Comparison of ENCODE assay signal across 8 cellular contexts in the genomic region with DNA sequence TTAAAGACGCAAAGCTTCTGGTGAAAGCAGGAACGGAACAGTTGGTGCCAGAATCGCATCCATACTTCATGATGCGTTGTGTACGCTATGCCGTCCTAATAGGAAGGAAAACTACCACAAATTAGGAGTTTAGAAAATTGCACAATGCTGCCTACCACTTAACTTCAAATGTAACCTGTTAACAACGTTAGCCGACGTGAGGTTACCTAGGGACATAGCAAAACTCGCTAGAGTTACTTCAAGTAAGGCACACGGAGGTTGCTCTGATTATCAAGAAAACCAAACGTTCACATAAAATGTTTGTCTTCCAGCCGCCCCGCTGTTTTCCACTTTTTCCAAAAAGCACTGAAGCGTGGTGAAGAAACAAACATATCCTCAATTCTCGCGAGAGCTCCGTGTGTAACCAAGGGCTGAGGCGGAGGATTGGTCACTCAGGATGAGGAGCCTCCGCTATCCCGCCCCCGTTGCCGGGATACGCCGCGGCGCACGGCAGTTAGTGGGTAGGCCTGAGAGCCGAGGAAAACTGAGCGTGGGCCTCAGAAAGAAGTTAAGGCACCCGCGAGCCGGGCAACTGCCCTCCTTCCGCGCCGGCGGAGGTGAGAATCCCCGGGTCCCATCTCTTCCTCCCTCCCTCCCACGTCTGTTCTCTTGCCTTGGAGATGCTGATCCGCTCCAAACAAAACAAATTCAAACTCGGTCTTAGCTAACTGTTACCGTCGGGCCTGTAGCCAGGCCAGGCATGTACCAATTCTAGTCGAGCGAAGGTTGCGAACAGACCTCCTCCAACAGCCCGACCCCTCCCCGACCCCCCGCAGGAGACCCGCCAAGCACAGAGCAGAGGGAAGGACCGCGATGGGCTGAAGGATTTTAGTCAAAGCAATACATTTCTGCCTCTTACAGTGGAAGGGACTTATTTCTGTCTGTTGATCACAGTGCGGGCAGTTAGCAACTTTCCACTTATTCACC. TPM values are rescaled to one million over a fixed set of nuclear protein-coding genes. Genes with fewer than 3 reads are reported as not detected.
A peak's percentile ranks its signal among the peaks of the same experiment; 100 is the strongest.
DNase-seq lines count a peak whose midpoint lies in the region; ATAC-seq, FAIRE-seq and TF ChIP-seq lines count a peak whose summit lies in the region.

IFT74 (plus strand) TSS at position 492 of the 966 bp plus-strand sequence. CDS start 5,556 bp downstream, outside the sequence.

- dilution Hi-C loops in endothelial cell of umbilical vein (cut with MboI; ENCODE audit: extremely low pct_ligation_motif_present, low sequenced_read_pairs) = no loop called here

- H3K4me3 ChIP-seq in Caco-2 (ENCODE audit: low read depth, low read length) = peak within 1 kb of the TSS; percentile 50
- H3K4me3 ChIP-seq in OCI-LY1 (ENCODE audit: low read depth, low read length, poor library complexity, severe bottlenecking) = peak within 1 kb of the TSS; percentile 73
- peak within 1 kb of the TSS; percentile 46 to 85 (median 68) for H3K4me3 ChIP-seq in endothelial cell of umbilical vein (replicated peaks in 1 of 3; ENCODE audit: insufficient read depth in 1 of 3, low read depth in 1 of 3, low read length in 3 of 3)

- TF ChIP-seq CTCF in Caco-2 (IDR thresholded peaks at IDR 0.05; ENCODE audit: insufficient read depth in 1 of 2, low read depth in 1 of 2, low read length in 1 of 2, severe bottlenecking in 1 of 2, unreplicated experiment in 1 of 2) = no peak
- no peak for TF ChIP-seq CTCF in OCI-LY1 (IDR thresholded peaks at IDR 0.05; ENCODE audit: low read length)
- TF ChIP-seq CTCF in endothelial cell of umbilical vein (IDR thresholded peaks at IDR 0.05; ENCODE audit: extremely low read depth in 1 of 2, insufficient read depth in 1 of 2, low read depth in 1 of 2, low read length in 2 of 2) = no peak
- no peak for TF ChIP-seq CTCF in mesothelial cell of epicardium (IDR thresholded peaks at IDR 0.05; ENCODE audit: unreplicated experiment)

- TF ChIP-seq POLR2A in endothelial cell of umbilical vein (IDR thresholded peaks at IDR 0.05; ENCODE audit: low read depth, low read length) = peak; percentile 81

- H3K9me3 ChIP-seq in Caco-2 (no peaks in the 10 kb centered on the region), OCI-LY1 (ENCODE audit: low read length) (no peaks in the 10 kb centered on the region), endothelial cell of umbilical vein (replicated peaks; ENCODE audit: control insufficient read depth, insufficient read depth, low read length) (no peaks in the 10 kb centered on the region)

- no peaks in the 10 kb centered on the region for H3K27me3 Mint-ChIP-seq in Caco-2 (ENCODE audit: insufficient read depth, unreplicated experiment)
- H3K27me3 Mint-ChIP-seq in mesothelial cell of epicardium (ENCODE audit: low read depth) = no peaks in the 10 kb centered on the region

- intact Hi-C loops in Caco-2 (cut with micrococcal nuclease; ENCODE audit: unreplicated experiment) = loop anchor here (1.0 kb wide), 1 partner anchor 9 kb away; the partner anchor contains the start of gene PLAA
- intact Hi-C loops in endothelial cell of umbilical vein (cut with micrococcal nuclease) = loop anchor here (1.0 to 5.0 kb wide), 4 partner anchors 9 to 1094 kb away; partner anchors contain the start of genes CAAP1 and PLAA

- H3F3A ChIP-seq in OCI-LY1 (ENCODE audit: insufficient read depth, low read length) = no peaks in the 10 kb centered on the region

- H3K4me1 Mint-ChIP-seq in Caco-2 (ENCODE audit: low read depth, unreplicated experiment) = no peaks in the 10 kb centered on the region
- H3K4me1 Mint-ChIP-seq in mesothelial cell of epicardium = peaks cover 20% of the 10 kb centered on the region

- CTCF ChIA-PET in Caco-2 (lab: Charles Lee) (no interaction called here), endothelial cell of umbilical vein (lab: Charles Lee) (interaction anchor here (0.6 to 1.1 kb wide), 4 partner anchors 9 to 321 kb away, joined by 3 to 6 read pairs (median 4); partner anchors contain the start of gene PLAA)

- peak within 1 kb of the TSS; percentile 72 for H3K4me3 Mint-ChIP-seq in Caco-2 (ENCODE audit: unreplicated experiment)
- peak within 1 kb of the TSS; percentile 90 for H3K4me3 Mint-ChIP-seq in mesothelial cell of epicardium

- peak; percentile 99 for ATAC-seq in GM21381 (IDR thresholded peaks at IDR 0.05; ENCODE audit: unreplicated experiment)

- H3K36me3 ChIP-seq in Caco-2 (ENCODE audit: control insufficient read depth, insufficient read depth, low read length) (no peaks in the 10 kb centered on the region), OCI-LY1 (ENCODE audit: insufficient read depth, low read length) (no peaks in the 10 kb centered on the region), endothelial cell of umbilical vein (ENCODE audit: control insufficient read depth in 2 of 2, extremely low read depth in 1 of 2, insufficient read depth in 2 of 2, low read length in 2 of 2) (no peaks in the 10 kb centered on the region)

- H2AFZ ChIP-seq in OCI-LY1 (ENCODE audit: low read length) = peak within 1 kb of the TSS; percentile 54
- H2AFZ ChIP-seq in endothelial cell of umbilical vein (ENCODE audit: low read depth, low read length) = peak within 1 kb of the TSS; percentile 98

- H3K36me3 Mint-ChIP-seq in Caco-2 (ENCODE audit: insufficient read depth, unreplicated experiment) = no peaks in the 10 kb centered on the region
- peaks cover 2% of the 10 kb centered on the region for H3K36me3 Mint-ChIP-seq in mesothelial cell of epicardium

- H4K20me1 ChIP-seq in OCI-LY1 (ENCODE audit: insufficient read depth, low read length) (no peaks in the 10 kb centered on the region), endothelial cell of umbilical vein (replicated peaks; ENCODE audit: control insufficient read depth, extremely low read depth, insufficient read depth, low read length) (no peaks in the 10 kb centered on the region)

- H3K79me2 ChIP-seq in OCI-LY1 (ENCODE audit: insufficient read depth, low read length) (no peaks in the 10 kb centered on the region), endothelial cell of umbilical vein (ENCODE audit: control insufficient read depth, insufficient read depth, low read length) (no peaks in the 10 kb centered on the region)

- FAIRE-seq in HTR-8/SVneo (lab: Jason Lieb, UNC) (no peak), endothelial cell of umbilical vein (lab: Jason Lieb, UNC) (peak; percentile 98)

- H3K4me2 ChIP-seq in OCI-LY1 (ENCODE audit: low read length) (peak within 1 kb of the TSS; percentile 81), endothelial cell of umbilical vein (ENCODE audit: insufficient read depth, low read length) (peak within 1 kb of the TSS; percentile 83)

- no peaks in the 10 kb centered on the region for H3K27me3 ChIP-seq in Caco-2 (replicated peaks; ENCODE audit: control insufficient read depth, insufficient read depth, low read length)
- H3K27me3 ChIP-seq in OCI-LY1 (ENCODE audit: insufficient read depth, low read length) = no peaks in the 10 kb centered on the region
- H3K27me3 ChIP-seq in endothelial cell of umbilical vein (ENCODE audit: control insufficient read depth in 2 of 2, insufficient read depth in 2 of 2, low read length in 2 of 2) = no peaks in the 10 kb centered on the region

- H3K9me3 Mint-ChIP-seq in Caco-2 (ENCODE audit: unreplicated experiment) = no peaks in the 10 kb centered on the region
- no peaks in the 10 kb centered on the region for H3K9me3 Mint-ChIP-seq in mesothelial cell of epicardium

- no peaks in the 10 kb centered on the region for H3K9me1 ChIP-seq in endothelial cell of umbilical vein (replicated peaks; ENCODE audit: control insufficient read depth, extremely low read depth, insufficient read depth, low read length)

- H3K4me1 ChIP-seq in Caco-2 (no peaks in the 10 kb centered on the region), OCI-LY1 (ENCODE audit: insufficient read depth, low read length, severe bottlenecking) (peaks cover 29% of the 10 kb centered on the region), endothelial cell of umbilical vein (ENCODE audit: control insufficient read depth, extremely low read depth, insufficient read depth, low read length) (peaks cover 14% of the 10 kb centered on the region)

- H3K27ac Mint-ChIP-seq in Caco-2 (ENCODE audit: unreplicated experiment) = peak within 1 kb of the TSS; percentile 75
- H3K27ac Mint-ChIP-seq in mesothelial cell of epicardium = peak within 1 kb of the TSS; percentile 99

- BruUV-seq in Caco-2 (replicated peaks; lab: Mats Ljungman, UMichigan) = TSS peak; percentile 56
- BruUV-seq in endothelial cell of umbilical vein (replicated peaks; lab: Mats Ljungman, UMichigan) = TSS peak; percentile 94

- DNase-seq in Caco-2 (peak; percentile 86 to 90), HTR-8/SVneo (ENCODE audit: insufficient read length, low spot score) (peak; percentile 94), activated T-cell treated with anti-CD3 and anti-CD28 coated beads for 1 hour (ENCODE audit: low read depth) (peak; percentile 86), endothelial cell of umbilical vein (ENCODE audit: low read depth, low spot score) (peak; percentile 98), mesothelial cell of epicardium (ENCODE audit: low spot score in 2 of 2, unreplicated experiment in 2 of 2) (peak; percentile 92 to 94)
- DNase-seq in stimulated activated CD8-positive, alpha-beta memory T cell treated with anti-CD3 and anti-CD28 coated beads, Interleukin-15, amount 100 ng/mL, for 4 hours (ENCODE audit: low read depth in 2 of 2) = peak; percentile 86 to 92

- peak within 1 kb of the TSS; percentile 61 for H3K27ac ChIP-seq in OCI-LY1 (ENCODE audit: low read depth, low read length, poor library complexity, severe bottlenecking)
- peak within 1 kb of the TSS; percentile 76 for H3K27ac ChIP-seq in endothelial cell of umbilical vein (ENCODE audit: insufficient read depth, low read depth, low read length)

- POLR2A ChIA-PET in Caco-2 (lab: Charles Lee) (interaction anchor here (1.0 kb wide), 1 partner anchor 9 kb away, joined by 5 read pairs; the partner anchor contains the start of gene PLAA), endothelial cell of umbilical vein (lab: Charles Lee) (interaction anchor here (0.5 to 1.4 kb wide), 3 partner anchors 9 to 156 kb away, joined by 4 to 15 read pairs (median 6); partner anchors contain the start of gene PLAA)

- H3K9ac ChIP-seq in OCI-LY1 (ENCODE audit: low read length) (peak within 1 kb of the TSS; percentile 76), endothelial cell of umbilical vein (replicated peaks; ENCODE audit: extremely low read depth, insufficient read depth, low read length) (peak within 1 kb of the TSS; percentile 81)

- H3K9me2 ChIP-seq in OCI-LY1 (ENCODE audit: low read depth, low read length) = no peaks in the 10 kb centered on the region

RNA-seq across cellular contexts. Expression of gene IFT74, which starts in this region (rescaled TPM):
- total RNA-seq in Caco-2 (2022) (3.6 and 3.7 TPM in 2 replicates), endothelial cell of umbilical vein (7.8 and 10.8 TPM in 2 replicates), mesothelial cell of epicardium (21.8 to 22.1 TPM (median 22.1 TPM) in 3 replicates)
- polyA plus RNA-seq in endothelial cell of umbilical vein = 2.8 and 3.4 TPM in 2 replicates
- 4.7 and 5.1 TPM in 2 replicates for polyA plus RNA-seq in endothelial cell of umbilical vein (2011; cell fraction: cytosol; rRNA removed)
- 6.6 and 7.8 TPM in 2 replicates for polyA plus RNA-seq in endothelial cell of umbilical vein (2011; cell fraction: nucleus; rRNA removed)
- 6.4 and 7.0 TPM in 2 replicates for polyA plus RNA-seq in endothelial cell of umbilical vein (2012)
- polyA minus RNA-seq in endothelial cell of umbilical vein = 9.5 and 11.0 TPM in 2 replicates
- polyA minus RNA-seq in endothelial cell of umbilical vein (2011; cell fraction: cytosol; rRNA and poly(A)+ RNA removed) = 3.2 TPM
- polyA minus RNA-seq in endothelial cell of umbilical vein (2011; cell fraction: nucleus; rRNA and poly(A)+ RNA removed) = 12.4 and 17.5 TPM in 2 replicates

Comparison
In these comparisons a context has a peak if more than half of its experiments do, and no peak if none do; other contexts are left out.
1. Peak in every context shown above with its lines: DNase-seq, ATAC-seq, H3K4me3 ChIP-seq and H3K27ac ChIP-seq.